Comparison of ENCODE assay signal across 14 cellular contexts in the genomic region with DNA sequence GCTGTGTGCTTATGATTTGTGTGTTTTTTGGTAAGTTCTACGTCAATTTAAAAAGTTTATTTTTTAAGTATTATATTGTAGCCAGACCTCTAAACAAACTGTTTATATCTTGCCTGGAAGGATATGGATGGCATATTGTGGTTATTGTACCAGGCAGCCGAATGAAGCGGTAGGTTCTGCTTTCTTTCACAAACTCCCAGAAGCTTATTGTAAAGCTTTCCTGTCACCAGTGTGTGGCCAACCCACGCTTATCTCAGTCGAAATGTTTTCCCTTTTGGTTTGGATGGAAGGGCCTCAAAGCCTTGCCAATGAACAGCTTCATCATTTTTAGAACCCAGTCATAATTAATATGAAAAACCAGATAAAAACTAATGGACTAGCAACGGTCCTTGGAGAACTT. TPM values are rescaled to one million over a fixed set of nuclear protein-coding genes. Genes with fewer than 3 reads are reported as not detected.
DNase-seq lines count a peak whose midpoint lies in the region; ATAC-seq, FAIRE-seq and TF ChIP-seq lines count a peak whose summit lies in the region.
"Had no signal": no experiment of that assay in that cellular context is flagged by ENCODE, and none has a peak within 500 bp of the region (broad histone marks: within the 10 kb centered on the region; RNA-seq: fewer than 3 reads in every experiment).

No MANE protein-coding gene starts in this region.

- no peak for DNase-seq in left ventricle myocardium inferior
- no peak for DNase-seq in cardiac septum (ENCODE audit: low spot score)
- peak; percentile 23 for DNase-seq in fibroblast of mammary gland (ENCODE audit: low read depth)
- peak; percentile 26 for DNase-seq in urothelium cell line (ENCODE audit: low spot score)
- no peak for DNase-seq in inferior parietal cortex (ENCODE audit: extremely low spot score)
- no peak for DNase-seq in MG63
- DNase-seq: DMS 273 treated with DMSO at 0.1 percent for 48 hours, esophagus squamous epithelium, midbrain, NCI-H2171 had no signal

- intact Hi-C loops in left ventricle myocardium inferior (cut with micrococcal nuclease) (no loop called here), cardiac septum (cut with DNase I) (no loop called here)

- H3K27me3 ChIP-seq in left ventricle myocardium inferior (ENCODE audit: low read depth), result no peaks in the 10 kb centered on the region
- H3K27me3 ChIP-seq in MG63, result no peaks in the 10 kb centered on the region
- H3K27me3 ChIP-seq: esophagus squamous epithelium had no signal

- no peak for TF ChIP-seq CTCF in left ventricle myocardium inferior (IDR thresholded peaks at IDR 0.05; ENCODE audit: borderline replicate concordance)
- TF ChIP-seq CTCF in fibroblast of mammary gland (conservative IDR thresholded peaks at IDR 0.05; ENCODE audit: control insufficient read depth, insufficient read depth, low read depth, low read length), result no peak

- H3K9me3 ChIP-seq in left ventricle myocardium inferior (replicated peaks) (no peaks in the 10 kb centered on the region), MG63 (no peaks in the 10 kb centered on the region)
- H3K9me3 ChIP-seq: esophagus squamous epithelium had no signal

- H3K27ac ChIP-seq in left ventricle myocardium inferior (replicated peaks), result peak overlapping the region; percentile 50
- H3K27ac ChIP-seq: esophagus squamous epithelium, HL-60 had no signal

- no peaks in the 10 kb centered on the region for H3K36me3 ChIP-seq in left ventricle myocardium inferior
- H3K36me3 ChIP-seq in MG63, result no peaks in the 10 kb centered on the region
- H3K36me3 ChIP-seq: esophagus squamous epithelium had no signal

- FAIRE-seq in urothelium cell line (lab: Jason Lieb, UNC), result no peak

- peaks cover 17% of the 10 kb centered on the region for H3K4me1 ChIP-seq in left ventricle myocardium inferior

- ATAC-seq in SK-N-SH treated with all-trans-retinoic acid at 6 μM for 48 hours, result peak; percentile 50
- no peak for ATAC-seq in GM21360 (IDR thresholded peaks at IDR 0.05; ENCODE audit: unreplicated experiment)
- ATAC-seq: activated naive CD4-positive, alpha-beta T cell treated with anti-CD3 and anti-CD28 coated beads, Interleukin-2, amount 50 U/mL, for 72 hours had no signal

- H3K4me3 ChIP-seq in left ventricle myocardium inferior (no peak overlapping the region), fibroblast of mammary gland (ENCODE audit: control insufficient read depth, low read depth, low read length) (no peak overlapping the region), MG63 (no peak overlapping the region)
- H3K4me3 ChIP-seq: esophagus squamous epithelium had no signal

TF ChIP-seq in SK-N-SH treated with all-trans-retinoic acid at 6 μM for 48 hours, 23 proteins besides CTCF, POLR2A, EP300 and RAD21 (continues in another document):
- TF ChIP-seq ZNF8 (CRISPR knock-in tag; IDR thresholded peaks at IDR 0.05) (no peak), OSR1 (CRISPR knock-in tag; IDR thresholded peaks at IDR 0.05) (no peak), ZC3H10 (CRISPR knock-in tag; IDR thresholded peaks at IDR 0.05) (no peak), ESRRG (CRISPR knock-in tag; IDR thresholded peaks at IDR 0.05) (no peak), TOX (CRISPR knock-in tag; IDR thresholded peaks at IDR 0.05; ENCODE audit: borderline replicate concordance) (no peak), PPARA (CRISPR knock-in tag; IDR thresholded peaks at IDR 0.05; ENCODE audit: borderline replicate concordance) (no peak), SNAI2 (CRISPR knock-in tag; IDR thresholded peaks at IDR 0.05) (no peak), ZFP3 (CRISPR knock-in tag; IDR thresholded peaks at IDR 0.05) (no peak), ZFP30 (CRISPR knock-in tag; IDR thresholded peaks at IDR 0.05) (no peak), BACH2 (CRISPR knock-in tag; IDR thresholded peaks at IDR 0.05; ENCODE audit: borderline replicate concordance) (no peak), ISL1 (CRISPR knock-in tag; IDR thresholded peaks at IDR 0.05) (no peak), ZNF565 (CRISPR knock-in tag; conservative IDR thresholded peaks at IDR 0.05; ENCODE audit: low read depth) (no peak)
- TF ChIP-seq, protein P1, sequence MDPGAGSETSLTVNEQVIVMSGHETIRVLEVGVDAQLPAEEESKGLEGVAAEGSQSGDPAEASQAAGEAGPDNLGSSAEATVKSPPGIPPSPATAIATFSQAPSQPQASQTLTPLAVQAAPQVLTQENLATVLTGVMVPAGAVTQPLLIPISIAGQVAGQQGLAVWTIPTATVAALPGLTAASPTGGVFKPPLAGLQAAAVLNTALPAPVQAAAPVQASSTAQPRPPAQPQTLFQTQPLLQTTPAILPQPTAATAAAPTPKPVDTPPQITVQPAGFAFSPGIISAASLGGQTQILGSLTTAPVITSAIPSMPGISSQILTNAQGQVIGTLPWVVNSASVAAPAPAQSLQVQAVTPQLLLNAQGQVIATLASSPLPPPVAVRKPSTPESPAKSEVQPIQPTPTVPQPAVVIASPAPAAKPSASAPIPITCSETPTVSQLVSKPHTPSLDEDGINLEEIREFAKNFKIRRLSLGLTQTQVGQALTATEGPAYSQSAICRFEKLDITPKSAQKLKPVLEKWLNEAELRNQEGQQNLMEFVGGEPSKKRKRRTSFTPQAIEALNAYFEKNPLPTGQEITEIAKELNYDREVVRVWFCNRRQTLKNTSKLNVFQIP (CRISPR knock-in tag; IDR thresholded peaks at IDR 0.05; ENCODE audit: borderline replicate concordance, low read depth), result no peak; the same call in 1 of the 2 replicates
- TF ChIP-seq, protein P2, sequence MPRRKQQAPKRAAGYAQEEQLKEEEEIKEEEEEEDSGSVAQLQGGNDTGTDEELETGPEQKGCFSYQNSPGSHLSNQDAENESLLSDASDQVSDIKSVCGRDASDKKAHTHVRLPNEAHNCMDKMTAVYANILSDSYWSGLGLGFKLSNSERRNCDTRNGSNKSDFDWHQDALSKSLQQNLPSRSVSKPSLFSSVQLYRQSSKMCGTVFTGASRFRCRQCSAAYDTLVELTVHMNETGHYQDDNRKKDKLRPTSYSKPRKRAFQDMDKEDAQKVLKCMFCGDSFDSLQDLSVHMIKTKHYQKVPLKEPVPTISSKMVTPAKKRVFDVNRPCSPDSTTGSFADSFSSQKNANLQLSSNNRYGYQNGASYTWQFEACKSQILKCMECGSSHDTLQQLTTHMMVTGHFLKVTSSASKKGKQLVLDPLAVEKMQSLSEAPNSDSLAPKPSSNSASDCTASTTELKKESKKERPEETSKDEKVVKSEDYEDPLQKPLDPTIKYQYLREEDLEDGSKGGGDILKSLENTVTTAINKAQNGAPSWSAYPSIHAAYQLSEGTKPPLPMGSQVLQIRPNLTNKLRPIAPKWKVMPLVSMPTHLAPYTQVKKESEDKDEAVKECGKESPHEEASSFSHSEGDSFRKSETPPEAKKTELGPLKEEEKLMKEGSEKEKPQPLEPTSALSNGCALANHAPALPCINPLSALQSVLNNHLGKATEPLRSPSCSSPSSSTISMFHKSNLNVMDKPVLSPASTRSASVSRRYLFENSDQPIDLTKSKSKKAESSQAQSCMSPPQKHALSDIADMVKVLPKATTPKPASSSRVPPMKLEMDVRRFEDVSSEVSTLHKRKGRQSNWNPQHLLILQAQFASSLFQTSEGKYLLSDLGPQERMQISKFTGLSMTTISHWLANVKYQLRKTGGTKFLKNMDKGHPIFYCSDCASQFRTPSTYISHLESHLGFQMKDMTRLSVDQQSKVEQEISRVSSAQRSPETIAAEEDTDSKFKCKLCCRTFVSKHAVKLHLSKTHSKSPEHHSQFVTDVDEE (CRISPR knock-in tag; IDR thresholded peaks at IDR 0.05), result no peak
- TF ChIP-seq, protein P3, sequence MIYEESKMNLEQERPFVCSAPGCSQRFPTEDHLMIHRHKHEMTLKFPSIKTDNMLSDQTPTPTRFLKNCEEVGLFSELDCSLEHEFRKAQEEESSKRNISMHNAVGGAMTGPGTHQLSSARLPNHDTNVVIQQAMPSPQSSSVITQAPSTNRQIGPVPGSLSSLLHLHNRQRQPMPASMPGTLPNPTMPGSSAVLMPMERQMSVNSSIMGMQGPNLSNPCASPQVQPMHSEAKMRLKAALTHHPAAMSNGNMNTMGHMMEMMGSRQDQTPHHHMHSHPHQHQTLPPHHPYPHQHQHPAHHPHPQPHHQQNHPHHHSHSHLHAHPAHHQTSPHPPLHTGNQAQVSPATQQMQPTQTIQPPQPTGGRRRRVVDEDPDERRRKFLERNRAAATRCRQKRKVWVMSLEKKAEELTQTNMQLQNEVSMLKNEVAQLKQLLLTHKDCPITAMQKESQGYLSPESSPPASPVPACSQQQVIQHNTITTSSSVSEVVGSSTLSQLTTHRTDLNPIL (CRISPR knock-in tag; IDR thresholded peaks at IDR 0.05; ENCODE audit: low read depth), result no peak
- TF ChIP-seq, protein P4, sequence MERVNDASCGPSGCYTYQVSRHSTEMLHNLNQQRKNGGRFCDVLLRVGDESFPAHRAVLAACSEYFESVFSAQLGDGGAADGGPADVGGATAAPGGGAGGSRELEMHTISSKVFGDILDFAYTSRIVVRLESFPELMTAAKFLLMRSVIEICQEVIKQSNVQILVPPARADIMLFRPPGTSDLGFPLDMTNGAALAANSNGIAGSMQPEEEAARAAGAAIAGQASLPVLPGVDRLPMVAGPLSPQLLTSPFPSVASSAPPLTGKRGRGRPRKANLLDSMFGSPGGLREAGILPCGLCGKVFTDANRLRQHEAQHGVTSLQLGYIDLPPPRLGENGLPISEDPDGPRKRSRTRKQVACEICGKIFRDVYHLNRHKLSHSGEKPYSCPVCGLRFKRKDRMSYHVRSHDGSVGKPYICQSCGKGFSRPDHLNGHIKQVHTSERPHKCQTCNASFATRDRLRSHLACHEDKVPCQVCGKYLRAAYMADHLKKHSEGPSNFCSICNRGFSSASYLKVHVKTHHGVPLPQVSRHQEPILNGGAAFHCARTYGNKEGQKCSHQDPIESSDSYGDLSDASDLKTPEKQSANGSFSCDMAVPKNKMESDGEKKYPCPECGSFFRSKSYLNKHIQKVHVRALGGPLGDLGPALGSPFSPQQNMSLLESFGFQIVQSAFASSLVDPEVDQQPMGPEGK (CRISPR knock-in tag; IDR thresholded peaks at IDR 0.05; ENCODE audit: borderline replicate concordance), result no peak
- TF ChIP-seq, protein P5, sequence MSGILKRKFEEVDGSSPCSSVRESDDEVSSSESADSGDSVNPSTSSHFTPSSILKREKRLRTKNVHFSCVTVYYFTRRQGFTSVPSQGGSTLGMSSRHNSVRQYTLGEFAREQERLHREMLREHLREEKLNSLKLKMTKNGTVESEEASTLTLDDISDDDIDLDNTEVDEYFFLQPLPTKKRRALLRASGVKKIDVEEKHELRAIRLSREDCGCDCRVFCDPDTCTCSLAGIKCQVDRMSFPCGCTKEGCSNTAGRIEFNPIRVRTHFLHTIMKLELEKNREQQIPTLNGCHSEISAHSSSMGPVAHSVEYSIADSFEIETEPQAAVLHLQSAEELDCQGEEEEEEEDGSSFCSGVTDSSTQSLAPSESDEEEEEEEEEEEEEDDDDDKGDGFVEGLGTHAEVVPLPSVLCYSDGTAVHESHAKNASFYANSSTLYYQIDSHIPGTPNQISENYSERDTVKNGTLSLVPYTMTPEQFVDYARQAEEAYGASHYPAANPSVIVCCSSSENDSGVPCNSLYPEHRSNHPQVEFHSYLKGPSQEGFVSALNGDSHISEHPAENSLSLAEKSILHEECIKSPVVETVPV (CRISPR knock-in tag; IDR thresholded peaks at IDR 0.05), result no peak

RNA-seq across cellular contexts. Expression of a gene that starts 53.1 kb away (rescaled TPM):
- 69.0 TPM for total RNA-seq in left ventricle myocardium inferior
- total RNA-seq in cardiac septum, result 53.2 TPM
- total RNA-seq in MG63 (2014; rRNA removed; shearing (Covaris generic); ENCODE audit: low replicate concordance), result 45.2 and 48.9 TPM in 2 replicates

Comparison
In these comparisons a context has a peak if more than half of its experiments do, and no peak if none do; other contexts are left out.
1. DNase-seq: peak in fibroblast of mammary gland (single experiment) and urothelium cell line (single experiment); none in left ventricle myocardium inferior (single experiment), cardiac septum (single experiment), inferior parietal cortex (single experiment) and MG63 (single experiment).